1 cellular context compared by ENCODE assay signal in the genomic region with DNA sequence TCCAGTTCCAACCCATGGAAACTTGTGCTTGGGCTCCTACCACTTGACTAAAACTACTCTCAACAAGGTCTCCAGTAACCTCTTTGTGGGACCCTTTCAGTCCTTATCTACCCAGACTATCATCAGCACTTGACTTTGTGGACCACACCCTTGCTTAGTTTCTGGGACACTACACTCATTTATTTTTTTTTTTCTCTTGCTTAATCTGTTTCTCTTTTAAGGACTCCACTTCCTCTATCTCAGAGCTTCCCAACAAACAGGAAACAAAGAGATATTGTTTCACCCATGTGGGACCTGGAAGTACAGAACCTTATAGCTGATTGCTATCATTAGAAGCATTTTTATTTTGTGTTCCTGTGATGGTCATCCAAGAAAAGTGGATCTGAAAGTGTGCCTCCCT.
TF ChIP-seq lines count a peak whose summit lies in the region.

No MANE protein-coding gene starts in this region.

TF ChIP-seq in K562, 482 proteins besides CTCF, POLR2A, EP300 and RAD21 (continued from another document):
- TF ChIP-seq, protein P1, sequence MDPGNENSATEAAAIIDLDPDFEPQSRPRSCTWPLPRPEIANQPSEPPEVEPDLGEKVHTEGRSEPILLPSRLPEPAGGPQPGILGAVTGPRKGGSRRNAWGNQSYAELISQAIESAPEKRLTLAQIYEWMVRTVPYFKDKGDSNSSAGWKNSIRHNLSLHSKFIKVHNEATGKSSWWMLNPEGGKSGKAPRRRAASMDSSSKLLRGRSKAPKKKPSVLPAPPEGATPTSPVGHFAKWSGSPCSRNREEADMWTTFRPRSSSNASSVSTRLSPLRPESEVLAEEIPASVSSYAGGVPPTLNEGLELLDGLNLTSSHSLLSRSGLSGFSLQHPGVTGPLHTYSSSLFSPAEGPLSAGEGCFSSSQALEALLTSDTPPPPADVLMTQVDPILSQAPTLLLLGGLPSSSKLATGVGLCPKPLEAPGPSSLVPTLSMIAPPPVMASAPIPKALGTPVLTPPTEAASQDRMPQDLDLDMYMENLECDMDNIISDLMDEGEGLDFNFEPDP (CRISPR knock-in tag; IDR thresholded peaks at IDR 0.05) = no peak
- TF ChIP-seq DMBX1 (CRISPR knock-in tag; IDR thresholded peaks at IDR 0.05; ENCODE audit: borderline replicate concordance) = no peak
TF ChIP-seq in K562: peak in this region for 5.
